Comparison of ENCODE assay signal across 21 cellular contexts in the genomic region with DNA sequence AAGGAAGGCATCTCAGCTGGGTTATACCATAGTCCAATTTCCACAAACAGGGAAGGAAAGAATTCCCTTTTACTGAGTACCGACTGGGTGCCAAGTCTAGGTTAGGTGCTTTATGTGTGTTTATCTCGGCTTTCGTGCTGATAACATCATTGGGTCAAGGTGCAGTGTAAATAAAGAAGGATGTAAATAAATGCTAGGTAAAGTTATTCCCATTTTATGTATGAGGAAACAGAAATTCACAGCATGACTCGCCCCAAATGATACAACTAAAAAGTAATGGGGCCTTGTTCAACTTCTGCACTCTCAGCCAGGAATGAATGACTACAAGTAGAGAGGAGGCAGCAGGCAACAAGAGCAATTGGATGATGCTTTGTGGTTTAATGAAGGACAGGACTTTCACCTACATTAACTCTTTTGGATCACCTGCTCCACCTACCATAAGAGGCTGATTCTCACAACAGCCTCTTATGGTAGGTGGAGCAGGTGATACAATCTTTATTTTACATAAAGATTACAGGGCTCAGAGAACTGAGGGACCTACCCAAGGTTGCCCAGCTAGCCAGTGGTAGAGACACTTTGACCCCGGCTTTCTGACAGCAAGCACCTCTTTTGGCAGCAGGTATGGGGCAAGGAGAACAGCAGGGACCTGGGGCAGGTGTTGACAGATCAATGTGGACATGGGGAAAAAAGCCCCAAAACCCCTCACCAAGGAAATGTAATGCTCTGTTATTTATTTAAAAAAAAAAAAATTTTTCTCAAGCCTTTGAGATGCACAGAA.
DNase-seq lines count a peak whose midpoint lies in the region; TF ChIP-seq lines count a peak whose summit lies in the region.
"Had no signal": no experiment of that assay in that cellular context is flagged by ENCODE, and none has a peak within 500 bp of the region (broad histone marks: within the 10 kb centered on the region; RNA-seq: fewer than 3 reads in every experiment).

No MANE protein-coding gene starts in this region.

- DNase-seq in DMS53 (lab: John Stamatoyannopoulos, UW): peak; percentile 31
- DNase-seq in DMS53 treated with DMSO at 0.1 percent for 48 hours (lab: John Stamatoyannopoulos, UW; ENCODE audit: unreplicated experiment): no peak
- DNase-seq in HFFc6: peak; percentile 41
- DNase-seq in chondrocyte (ENCODE audit: low spot score): no peak
- DNase-seq in osteoblast (ENCODE audit: insufficient read length, low spot score, missing footprints): no peak
- no peak for DNase-seq in NCI-H345 (lab: John Stamatoyannopoulos, UW)
- DNase-seq in stimulated activated naive CD4-positive, alpha-beta T cell (lab: John Stamatoyannopoulos, UW): no peak
- DNase-seq in NCI-H2081 (lab: John Stamatoyannopoulos, UW): no peak
- DNase-seq: activated CD4-positive, alpha-beta T cell treated with anti-CD3 and anti-CD28 coated beads for 48 hours; aorta; central memory CD4-positive, alpha-beta T cell; hypothalamus; KG1; lower lobe of right lung; NCI-H446 treated with DMSO at 0.1 percent for 48 hours; nucleus accumbens; right cardiac atrium; T-helper 17 cell; upper lobe of right lung had no signal

- no peak overlapping the region for H3K4me2 ChIP-seq in osteoblast (ENCODE audit: insufficient read depth, low read length)

- H4K20me1 ChIP-seq in osteoblast (ENCODE audit: insufficient read depth, low read length): no peaks in the 10 kb centered on the region
- H4K20me1 ChIP-seq: BLaER1 had no signal

- H3K27ac Mint-ChIP-seq in HFFc6 (peak overlapping the region; percentile 65), chondrocyte (ENCODE audit: unreplicated experiment) (peak overlapping the region; percentile 59)
- H3K27ac Mint-ChIP-seq: activated naive CD4-positive, alpha-beta T cell treated with anti-CD3 and anti-CD28 coated beads, Interleukin-2, amount 50 U/mL, for 24 hours; T-helper 17 cell had no signal

- no peak for TF ChIP-seq CTCF in HFFc6 (IDR thresholded peaks at IDR 0.05)
- TF ChIP-seq CTCF in chondrocyte (IDR thresholded peaks at IDR 0.05): no peak
- no peak for TF ChIP-seq CTCF in osteoblast (IDR thresholded peaks at IDR 0.05; ENCODE audit: extremely low read depth, low read depth, low read length)

- H3K27me3 Mint-ChIP-seq in HFFc6 (ENCODE audit: insufficient read depth) (no peaks in the 10 kb centered on the region), chondrocyte (ENCODE audit: low read depth) (no peaks in the 10 kb centered on the region)

- H3K79me2 ChIP-seq in osteoblast (ENCODE audit: insufficient read depth, low read length): no peaks in the 10 kb centered on the region

- no peaks in the 10 kb centered on the region for H3K36me3 ChIP-seq in osteoblast (ENCODE audit: insufficient read depth, low read length)
- H3K36me3 ChIP-seq: BLaER1, lower lobe of right lung, upper lobe of right lung had no signal

- H3K4me3 ChIP-seq in osteoblast (ENCODE audit: insufficient read depth, low read length): no peak overlapping the region
- H3K4me3 ChIP-seq: BLaER1, lower lobe of right lung, upper lobe of right lung had no signal

- no peak overlapping the region for H3K4me3 Mint-ChIP-seq in HFFc6
- H3K4me3 Mint-ChIP-seq in chondrocyte (ENCODE audit: unreplicated experiment): no peak overlapping the region
- H3K4me3 Mint-ChIP-seq: activated naive CD4-positive, alpha-beta T cell treated with anti-CD3 and anti-CD28 coated beads, Interleukin-2, amount 50 U/mL, for 24 hours; T-helper 17 cell had no signal

- no peaks in the 10 kb centered on the region for H3K9me3 ChIP-seq in osteoblast (ENCODE audit: low read depth, low read length)
- H3K9me3 ChIP-seq: lower lobe of right lung, upper lobe of right lung had no signal

- H3K4me1 Mint-ChIP-seq in HFFc6 (ENCODE audit: low read depth) (peaks cover 29% of the 10 kb centered on the region), chondrocyte (ENCODE audit: low read depth) (peaks cover 29% of the 10 kb centered on the region)

- peaks cover 8% of the 10 kb centered on the region for H3K4me1 ChIP-seq in osteoblast (ENCODE audit: insufficient read depth, low read length)

- peak overlapping the region; percentile 18 for H3K27ac ChIP-seq in osteoblast (ENCODE audit: low read depth, low read length)
- H3K27ac ChIP-seq: BLaER1, lower lobe of right lung, upper lobe of right lung had no signal

- H3K9me3 Mint-ChIP-seq in HFFc6: no peaks in the 10 kb centered on the region
- no peaks in the 10 kb centered on the region for H3K9me3 Mint-ChIP-seq in chondrocyte (ENCODE audit: low read depth)
- H3K9me3 Mint-ChIP-seq: activated naive CD4-positive, alpha-beta T cell treated with anti-CD3 and anti-CD28 coated beads, Interleukin-2, amount 50 U/mL, for 24 hours had no signal

- H3K36me3 Mint-ChIP-seq in HFFc6 (ENCODE audit: low read depth) (no peaks in the 10 kb centered on the region), chondrocyte (ENCODE audit: low read depth) (no peaks in the 10 kb centered on the region)
- H3K36me3 Mint-ChIP-seq: activated naive CD4-positive, alpha-beta T cell treated with anti-CD3 and anti-CD28 coated beads, Interleukin-2, amount 50 U/mL, for 24 hours had no signal

- no peak overlapping the region for H2AFZ ChIP-seq in osteoblast (ENCODE audit: low read length)

- no peaks in the 10 kb centered on the region for H3K27me3 ChIP-seq in osteoblast (ENCODE audit: insufficient read depth, low read length)
- H3K27me3 ChIP-seq: BLaER1, upper lobe of right lung had no signal

Comparison
In these comparisons a context has a peak if more than half of its experiments do, and no peak if none do; other contexts are left out.
1. DNase-seq: peak in DMS53 (single experiment) and HFFc6 (single experiment); none in DMS53 treated with DMSO at 0.1 percent for 48 hours (single experiment), chondrocyte (single experiment), osteoblast (single experiment), NCI-H345 (single experiment), stimulated activated naive CD4-positive, alpha-beta T cell (0 of 6) and NCI-H2081 (0 of 2).